Comparison of ENCODE assay signal across 1 cellular context in the genomic region with DNA sequence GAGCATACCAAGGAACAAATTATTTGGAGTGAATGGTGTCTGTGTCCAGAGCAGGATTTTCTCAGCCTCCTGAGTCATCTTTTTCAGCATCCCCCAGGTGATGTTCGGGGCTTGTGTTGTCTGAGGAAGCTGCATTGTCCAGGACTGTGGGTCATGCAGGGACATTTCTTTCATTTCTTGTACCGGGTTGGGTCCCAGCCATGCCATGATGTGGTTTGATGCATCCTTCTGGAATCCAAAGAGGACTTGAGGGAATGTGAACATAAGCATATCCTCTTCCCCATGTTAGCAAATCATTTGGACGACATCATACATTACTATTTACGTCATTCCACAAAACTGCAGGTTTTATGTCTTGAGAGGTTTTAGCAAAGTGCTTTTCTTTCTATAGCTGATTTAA.
TF ChIP-seq lines count a peak whose summit lies in the region.

No MANE protein-coding gene starts in this region.

TF ChIP-seq in HepG2, 621 proteins besides CTCF, POLR2A, EP300 and RAD21:
- TF ChIP-seq GMEB2 (CRISPR knock-in tag; IDR thresholded peaks at IDR 0.05; ENCODE audit: low read depth) (no peak), RFX3 (CRISPR knock-in tag; IDR thresholded peaks at IDR 0.05) (no peak), PHF5A (CRISPR knock-in tag; IDR thresholded peaks at IDR 0.05; ENCODE audit: low read depth, unreplicated experiment) (no peak), SUZ12 (IDR thresholded peaks at IDR 0.05; ENCODE audit: low read depth, low read length) (no peak), ATF7-NPFF (CRISPR knock-in tag; IDR thresholded peaks at IDR 0.05; ENCODE audit: low read depth) (no peak), PPARG (CRISPR knock-in tag; conservative IDR thresholded peaks at IDR 0.05) (no peak), MXD4 (CRISPR knock-in tag; IDR thresholded peaks at IDR 0.05) (no peak), ATRX (CRISPR knock-in tag; IDR thresholded peaks at IDR 0.05; ENCODE audit: borderline replicate concordance) (no peak), ARNTL (CRISPR knock-in tag; IDR thresholded peaks at IDR 0.05) (no peak), HDAC6 (IDR thresholded peaks at IDR 0.05; ENCODE audit: low read depth, low read length) (no peak), PRPF4 (IDR thresholded peaks at IDR 0.05; ENCODE audit: low read depth, low read length, poor library complexity, severe bottlenecking) (no peak), KMT2B (CRISPR knock-in tag; IDR thresholded peaks at IDR 0.05) (no peak), ZNF274 (CRISPR knock-in tag; IDR thresholded peaks at IDR 0.05) (no peak), ZBTB7A (CRISPR knock-in tag; IDR thresholded peaks at IDR 0.05) (no peak), ZFY (CRISPR knock-in tag; IDR thresholded peaks at IDR 0.05) (no peak), TFDP1 (CRISPR knock-in tag; IDR thresholded peaks at IDR 0.05; ENCODE audit: borderline replicate concordance) (no peak), HNF1A (IDR thresholded peaks at IDR 0.05; ENCODE audit: low read depth) (no peak), HNF1A (CRISPR knock-in tag; IDR thresholded peaks at IDR 0.05; ENCODE audit: borderline replicate concordance) (no peak)
- TF ChIP-seq, protein P1, sequence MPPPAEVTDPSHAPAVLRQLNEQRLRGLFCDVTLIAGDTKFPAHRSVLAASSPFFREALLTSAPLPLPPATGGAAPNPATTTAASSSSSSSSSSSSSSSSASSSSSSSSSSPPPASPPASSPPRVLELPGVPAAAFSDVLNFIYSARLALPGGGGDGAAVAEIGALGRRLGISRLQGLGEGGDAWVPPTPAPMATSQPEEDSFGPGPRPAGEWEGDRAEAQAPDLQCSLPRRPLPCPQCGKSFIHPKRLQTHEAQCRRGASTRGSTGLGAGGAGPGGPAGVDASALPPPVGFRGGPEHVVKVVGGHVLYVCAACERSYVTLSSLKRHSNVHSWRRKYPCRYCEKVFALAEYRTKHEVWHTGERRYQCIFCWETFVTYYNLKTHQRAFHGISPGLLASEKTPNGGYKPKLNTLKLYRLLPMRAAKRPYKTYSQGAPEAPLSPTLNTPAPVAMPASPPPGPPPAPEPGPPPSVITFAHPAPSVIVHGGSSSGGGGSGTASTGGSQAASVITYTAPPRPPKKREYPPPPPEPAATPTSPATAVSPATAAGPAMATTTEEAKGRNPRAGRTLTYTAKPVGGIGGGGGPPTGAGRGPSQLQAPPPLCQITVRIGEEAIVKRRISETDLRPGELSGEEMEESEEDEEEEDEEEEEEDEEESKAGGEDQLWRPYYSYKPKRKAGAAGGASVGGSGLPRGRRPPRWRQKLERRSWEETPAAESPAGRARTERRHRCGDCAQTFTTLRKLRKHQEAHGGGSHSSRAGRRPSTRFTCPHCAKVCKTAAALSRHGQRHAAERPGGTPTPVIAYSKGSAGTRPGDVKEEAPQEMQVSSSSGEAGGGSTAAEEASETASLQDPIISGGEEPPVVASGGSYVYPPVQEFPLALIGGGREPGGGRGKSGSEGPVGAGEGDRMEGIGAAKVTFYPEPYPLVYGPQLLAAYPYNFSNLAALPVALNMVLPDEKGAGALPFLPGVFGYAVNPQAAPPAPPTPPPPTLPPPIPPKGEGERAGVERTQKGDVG (CRISPR knock-in tag; IDR thresholded peaks at IDR 0.05; ENCODE audit: borderline replicate concordance): no peak
- TF ChIP-seq, protein P2, sequence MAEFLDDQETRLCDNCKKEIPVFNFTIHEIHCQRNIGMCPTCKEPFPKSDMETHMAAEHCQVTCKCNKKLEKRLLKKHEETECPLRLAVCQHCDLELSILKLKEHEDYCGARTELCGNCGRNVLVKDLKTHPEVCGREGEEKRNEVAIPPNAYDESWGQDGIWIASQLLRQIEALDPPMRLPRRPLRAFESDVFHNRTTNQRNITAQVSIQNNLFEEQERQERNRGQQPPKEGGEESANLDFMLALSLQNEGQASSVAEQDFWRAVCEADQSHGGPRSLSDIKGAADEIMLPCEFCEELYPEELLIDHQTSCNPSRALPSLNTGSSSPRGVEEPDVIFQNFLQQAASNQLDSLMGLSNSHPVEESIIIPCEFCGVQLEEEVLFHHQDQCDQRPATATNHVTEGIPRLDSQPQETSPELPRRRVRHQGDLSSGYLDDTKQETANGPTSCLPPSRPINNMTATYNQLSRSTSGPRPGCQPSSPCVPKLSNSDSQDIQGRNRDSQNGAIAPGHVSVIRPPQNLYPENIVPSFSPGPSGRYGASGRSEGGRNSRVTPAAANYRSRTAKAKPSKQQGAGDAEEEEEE (CRISPR knock-in tag; IDR thresholded peaks at IDR 0.05; ENCODE audit: borderline replicate concordance): no peak
